9 cellular contexts compared by ENCODE assay signal in genomic region chr9:99134893-99135341, GRCh38. TPM values are rescaled to one million over a fixed set of nuclear protein-coding genes. Genes with fewer than 3 reads are reported as not detected.
DNase-seq lines count a peak whose midpoint lies in the region; TF ChIP-seq lines count a peak whose summit lies in the region.
"Had no signal": no experiment of that assay in that cellular context is flagged by ENCODE, and none has a peak within 500 bp of the region (broad histone marks: within the 10 kb centered on the region; RNA-seq: fewer than 3 reads in every experiment).

No MANE protein-coding gene starts in this region.

- no peak for TF ChIP-seq POLR2A in uterus (IDR thresholded peaks at IDR 0.05)

- H3K27ac ChIP-seq in neutrophil (peak overlapping the region; percentile 37), uterus (no peak overlapping the region)
- H3K27ac ChIP-seq: ascending aorta had no signal

- TF ChIP-seq CTCF in astrocyte of the spinal cord (IDR thresholded peaks at IDR 0.05; ENCODE audit: low read depth, low read length), result no peak
- TF ChIP-seq CTCF in neutrophil (IDR thresholded peaks at IDR 0.05), result no peak
- TF ChIP-seq CTCF in uterus (IDR thresholded peaks at IDR 0.05), result no peak

- H3K9me3 ChIP-seq in neutrophil (no peaks in the 10 kb centered on the region), uterus (no peaks in the 10 kb centered on the region)
- H3K9me3 ChIP-seq: ascending aorta had no signal

- DNase-seq in ELR (ENCODE audit: low read depth) (peak; percentile 70), LHCN-M2 (ENCODE audit: low read depth) (peak; percentile 63), astrocyte of the spinal cord (ENCODE audit: low read depth, low spot score) (peak; percentile 57), uterus (no peak), H4 (ENCODE audit: low spot score) (no peak), GM19238 (ENCODE audit: insufficient read length, low spot score) (no peak)
- DNase-seq: NCI-H1417 had no signal

- H3K4me3 ChIP-seq in astrocyte of the spinal cord (ENCODE audit: low read depth, low read length) (no peak overlapping the region), neutrophil (ENCODE audit: low read depth in 1 of 2, low read length in 1 of 2) (no peak overlapping the region), uterus (no peak overlapping the region)
- H3K4me3 ChIP-seq: ascending aorta had no signal

- H3K36me3 ChIP-seq in neutrophil, result peaks cover 36% of the 10 kb centered on the region
- H3K36me3 ChIP-seq in uterus, result no peaks in the 10 kb centered on the region

- H3K4me1 ChIP-seq in neutrophil (ENCODE audit: control insufficient read depth in 1 of 2, insufficient read depth in 1 of 2, low read depth in 1 of 2, low read length in 1 of 2), result peaks cover 21 to 43% of the 10 kb centered on the region in 2 experiments
- H3K4me1 ChIP-seq in uterus, result no peaks in the 10 kb centered on the region
- H3K4me1 ChIP-seq: ascending aorta had no signal

- in situ Hi-C loops in astrocyte of the spinal cord (cut with HindIII; ENCODE audit: low sequenced_read_pairs), result loop anchor here (25.0 kb wide), 1 partner anchor 123 kb away; no protein-coding TSS in a partner anchor

- intact Hi-C loops in uterus (cut with DNase I; ENCODE audit: low total_unique reads), result no loop called here

- H3K27me3 ChIP-seq in neutrophil (no peaks in the 10 kb centered on the region), uterus (no peaks in the 10 kb centered on the region)
- H3K27me3 ChIP-seq: ascending aorta had no signal

RNA-seq across cellular contexts. Expression of gene TGFBR1, which starts 30.0 kb away (rescaled TPM):
- 53.6 and 58.0 TPM in 2 replicates for total RNA-seq in LHCN-M2 (2014; rRNA removed)
- 13.0 TPM for polyA plus RNA-seq in LHCN-M2 (2012)
- total RNA-seq in uterus, result 100 to 1,000 TPM in 1 of 4 donors, 10 to 100 TPM in 3; 27.1 to 101 (median 41.3) TPM
- 31.7 and 35.7 TPM in 2 replicates for total RNA-seq in H4 (2014; rRNA removed; shearing (Covaris generic))

Comparison
In these comparisons a context has a peak if more than half of its experiments do, and no peak if none do; other contexts are left out.
1. DNase-seq: peak in ELR (single experiment), LHCN-M2 (single experiment) and astrocyte of the spinal cord (single experiment); none in uterus (0 of 2), H4 (single experiment) and GM19238 (single experiment).